In the genomic region with DNA sequence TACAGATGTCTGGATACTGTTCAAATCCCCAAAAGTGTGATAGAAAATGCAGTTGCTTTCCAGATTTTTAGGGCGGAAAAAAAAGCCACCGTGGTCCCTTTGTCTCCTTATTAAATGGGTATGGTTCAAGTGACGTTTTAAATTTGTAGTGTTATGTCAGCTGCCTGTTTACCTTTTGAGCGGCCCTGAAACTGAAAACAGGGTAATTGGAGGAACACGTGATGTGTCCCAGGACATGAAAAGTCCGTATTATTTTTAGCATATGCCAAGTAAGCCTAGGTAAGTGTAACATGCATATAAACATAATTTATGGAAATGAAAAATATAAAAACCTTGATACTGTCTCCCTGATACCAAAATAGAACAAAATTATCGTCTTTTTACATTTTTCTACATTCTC, we compare ENCODE assay signal across 24 cellular contexts.
A peak's percentile ranks its signal among the peaks of the same experiment; 100 is the strongest.
DNase-seq lines count a peak whose midpoint lies in the region; TF ChIP-seq lines count a peak whose summit lies in the region.
"Had no signal": no experiment of that assay in that cellular context is flagged by ENCODE, and none has a peak within 500 bp of the region (broad histone marks: within the 10 kb centered on the region; RNA-seq: fewer than 3 reads in every experiment).

No MANE protein-coding gene starts in this region.

- H3K9me3 ChIP-seq in GM23248 (ENCODE audit: low read depth) (no peaks in the 10 kb centered on the region), mesenchymal stem cell (ENCODE audit: control insufficient read depth, low read length) (no peaks in the 10 kb centered on the region), neural progenitor cell (ENCODE audit: low read depth) (no peaks in the 10 kb centered on the region)
- H3K9me3 ChIP-seq: adrenal gland, left lung, sigmoid colon, suprapubic skin had no signal

- no peak overlapping the region for H2BK15ac ChIP-seq in mesenchymal stem cell (ENCODE audit: low read depth, poor library complexity, severe bottlenecking)

- peaks cover 5% of the 10 kb centered on the region for H3K9me3 Mint-ChIP-seq in neural progenitor cell
- H3K9me3 Mint-ChIP-seq: activated naive CD4-positive, alpha-beta T cell treated with anti-CD3 and anti-CD28 coated beads for 36 hours had no signal

- no peaks in the 10 kb centered on the region for H3K79me2 ChIP-seq in GM23248 (ENCODE audit: insufficient read depth)
- no peaks in the 10 kb centered on the region for H3K79me2 ChIP-seq in neural progenitor cell (ENCODE audit: low read depth)

- no peak overlapping the region for H2BK12ac ChIP-seq in mesenchymal stem cell (ENCODE audit: low read length in 2 of 2)

- H3K27me3 Mint-ChIP-seq in neural progenitor cell (ENCODE audit: insufficient read depth, low read depth) = peaks cover 2% of the 10 kb centered on the region
- H3K27me3 Mint-ChIP-seq: CD4-positive, alpha-beta T cell; stimulated activated naive B cell treated with anti-CD40 and anti-IgM and Interleukin-4, amounts not matched to agents 10 μg/mL and 1 μg/mL and 100 μg/mL, for 72 hours had no signal

- H3K4me1 Mint-ChIP-seq in neural progenitor cell = peaks cover 25% of the 10 kb centered on the region
- H3K4me1 Mint-ChIP-seq: stimulated activated naive B cell treated with anti-CD40 and anti-IgM and Interleukin-4, amounts not matched to agents 10 μg/mL and 1 μg/mL and 100 μg/mL, for 72 hours had no signal

- H4K91ac ChIP-seq in mesenchymal stem cell (ENCODE audit: low read length) = no peak overlapping the region

- no peak overlapping the region for H3K4ac ChIP-seq in mesenchymal stem cell (ENCODE audit: low read depth in 1 of 2, low read length in 2 of 2)

- no peak overlapping the region for H3K14ac ChIP-seq in mesenchymal stem cell (ENCODE audit: low read length in 2 of 2)

- no peak overlapping the region for H3K18ac ChIP-seq in mesenchymal stem cell (ENCODE audit: low read depth in 1 of 2, low read length in 2 of 2)

- H2AK5ac ChIP-seq in mesenchymal stem cell (ENCODE audit: low read length, severe bottlenecking) = no peak overlapping the region

- no peak overlapping the region for H4K8ac ChIP-seq in mesenchymal stem cell (ENCODE audit: low read length)

- no peaks in the 10 kb centered on the region for H3K9me2 ChIP-seq in GM23248 (ENCODE audit: insufficient read depth)

- H3K27ac ChIP-seq in GM23248 (no peak overlapping the region), mesenchymal stem cell (ENCODE audit: low read length, poor library complexity, severe bottlenecking) (no peak overlapping the region), neural progenitor cell (no peak overlapping the region)
- H3K27ac ChIP-seq: adrenal gland, left lung, sigmoid colon, suprapubic skin had no signal

- H3K4me1 ChIP-seq in GM23248 (ENCODE audit: insufficient read depth) = no peaks in the 10 kb centered on the region
- H3K4me1 ChIP-seq in mesenchymal stem cell (ENCODE audit: control insufficient read depth, insufficient read depth, low read depth, low read length) = no peaks in the 10 kb centered on the region
- peaks cover 5% of the 10 kb centered on the region for H3K4me1 ChIP-seq in neural progenitor cell
- H3K4me1 ChIP-seq: adrenal gland, left lung, suprapubic skin had no signal

- no peak overlapping the region for H3K9ac ChIP-seq in GM23248
- peak overlapping the region; percentile 74 for H3K9ac ChIP-seq in mesenchymal stem cell (ENCODE audit: low read length)
- no peak overlapping the region for H3K9ac ChIP-seq in neural progenitor cell

- H3K27me3 ChIP-seq in GM23248 (replicated peaks; ENCODE audit: insufficient read depth) = no peaks in the 10 kb centered on the region
- H3K27me3 ChIP-seq in mesenchymal stem cell (ENCODE audit: control insufficient read depth in 1 of 2, insufficient read depth in 1 of 2, low read length in 2 of 2) = no peaks in the 10 kb centered on the region
- H3K27me3 ChIP-seq in neural progenitor cell = no peaks in the 10 kb centered on the region
- H3K27me3 ChIP-seq: adrenal gland, left lung, sigmoid colon, suprapubic skin had no signal

- DNase-seq in DMS53 (lab: John Stamatoyannopoulos, UW) (peak; percentile 32), DMS53 treated with DMSO at 0.1 percent for 48 hours (lab: John Stamatoyannopoulos, UW; ENCODE audit: unreplicated experiment) (no peak), GM23248 (no peak), NCI-H748 treated with DMSO at 0.1 percent for 48 hours (lab: John Stamatoyannopoulos, UW) (peak; percentile 32), mesenchymal stem cell (no peak), neural progenitor cell (ENCODE audit: low spot score) (no peak), cortex of kidney (lab: John Stamatoyannopoulos, UW) (no peak), cerebellum (ENCODE audit: low spot score) (no peak)
- DNase-seq: 8988T; activated CD4-positive, alpha-beta T cell treated with anti-CD3 and anti-CD28 coated beads, Interleukin-2, amount 50 U/mL, for 48 hours; activated naive CD4-positive, alpha-beta T cell treated with anti-CD3 and anti-CD28 coated beads for 36 hours; adrenal gland; CD4-positive, alpha-beta T cell; effector CD4-positive, alpha-beta T cell; glutamatergic neuron; left lung; NCI-H226; sigmoid colon; stimulated activated CD4-positive, alpha-beta T cell treated with anti-CD3 and anti-CD28 coated beads, Interleukin-15, amount 100 ng/mL, for 24 hours; stimulated activated naive B cell treated with anti-CD40 and anti-IgM and Interleukin-4, amounts not matched to agents 10 μg/mL and 1 μg/mL and 100 μg/mL, for 72 hours had no signal

- no peaks in the 10 kb centered on the region for H4K20me1 ChIP-seq in GM23248 (ENCODE audit: insufficient read depth)
- no peaks in the 10 kb centered on the region for H4K20me1 ChIP-seq in neural progenitor cell (ENCODE audit: low read depth)

- in situ Hi-C loops in GM23248 (cut with MboI) = no loop called here

- no peaks in the 10 kb centered on the region for H3K36me3 Mint-ChIP-seq in neural progenitor cell
- H3K36me3 Mint-ChIP-seq: brain; stimulated activated naive B cell treated with anti-CD40 and anti-IgM and Interleukin-4, amounts not matched to agents 10 μg/mL and 1 μg/mL and 100 μg/mL, for 72 hours had no signal

- H3K4me3 Mint-ChIP-seq in neural progenitor cell = no peak overlapping the region
- H3K4me3 Mint-ChIP-seq: activated naive CD4-positive, alpha-beta T cell treated with anti-CD3 and anti-CD28 coated beads for 36 hours; brain; CD4-positive, alpha-beta T cell; stimulated activated naive B cell treated with anti-CD40 and anti-IgM and Interleukin-4, amounts not matched to agents 10 μg/mL and 1 μg/mL and 100 μg/mL, for 72 hours; T-helper 1 cell treated with Interleukin-12 subunit alpha and Interleukin-12 subunit beta and Interleukin-4 antibody, amounts not matched to agents 30 μg/mL and 1 μg/mL, for 36 hours had no signal

- no peak overlapping the region for H2BK120ac ChIP-seq in mesenchymal stem cell (ENCODE audit: low read depth, low read length)

- H3K4me3 ChIP-seq in GM23248 (no peak overlapping the region), mesenchymal stem cell (ENCODE audit: insufficient read depth in 1 of 2, low read depth in 1 of 2, low read length in 2 of 2) (no peak overlapping the region), neural progenitor cell (no peak overlapping the region)
- H3K4me3 ChIP-seq: adrenal gland, left lung, sigmoid colon, suprapubic skin had no signal

- no peaks in the 10 kb centered on the region for H3K36me3 ChIP-seq in GM23248 (ENCODE audit: low read depth)
- H3K36me3 ChIP-seq in mesenchymal stem cell (ENCODE audit: control insufficient read depth in 1 of 2, insufficient read depth in 2 of 2, low read depth in 1 of 2, low read length in 2 of 2) = no peaks in the 10 kb centered on the region
- no peaks in the 10 kb centered on the region for H3K36me3 ChIP-seq in neural progenitor cell
- H3K36me3 ChIP-seq: adrenal gland, left lung, sigmoid colon, suprapubic skin had no signal

- WGBS in GM23248 (ENCODE audit: low coverage in 1 of 2, low lambda C conversion rate in 2 of 2, missing lambda C conversion rate in 2 of 2), 2 experiments = 27 to 32% methylated on average over 7 of the region's 7 CpGs
- WGBS in mesenchymal stem cell = 70% methylated on average over 4 of the region's 7 CpGs

- H3F3A ChIP-seq in GM23248 (ENCODE audit: insufficient read depth) (no peaks in the 10 kb centered on the region), neural progenitor cell (ENCODE audit: low read depth) (peaks cover 10% of the 10 kb centered on the region)

- no peak overlapping the region for H3K23ac ChIP-seq in mesenchymal stem cell (ENCODE audit: low read length in 2 of 2)

- no peak overlapping the region for H3K27ac Mint-ChIP-seq in neural progenitor cell
- H3K27ac Mint-ChIP-seq: activated naive CD4-positive, alpha-beta T cell treated with anti-CD3 and anti-CD28 coated beads for 36 hours; CD4-positive, alpha-beta T cell; progenitor cell of endocrine pancreas; stimulated activated naive B cell treated with anti-CD40 and anti-IgM and Interleukin-4, amounts not matched to agents 10 μg/mL and 1 μg/mL and 100 μg/mL, for 72 hours; T-helper 1 cell treated with Interleukin-12 subunit alpha and Interleukin-12 subunit beta and Interleukin-4 antibody, amounts not matched to agents 30 μg/mL and 1 μg/mL, for 36 hours had no signal

- no peak overlapping the region for H2BK5ac ChIP-seq in mesenchymal stem cell (ENCODE audit: low read depth, low read length, poor library complexity, severe bottlenecking)

- no peaks in the 10 kb centered on the region for H3K79me1 ChIP-seq in mesenchymal stem cell (replicated peaks; ENCODE audit: low read length, poor library complexity, severe bottlenecking)

- no peak for TF ChIP-seq CTCF in neural progenitor cell (IDR thresholded peaks at IDR 0.05)

- H2AFZ ChIP-seq in GM23248 (peak overlapping the region; percentile 56; the same call in 1 of the 2 replicates), mesenchymal stem cell (ENCODE audit: low read depth, low read length) (no peak overlapping the region), neural progenitor cell (replicated peaks) (no peak overlapping the region)

- no peak overlapping the region for H3K4me2 ChIP-seq in GM23248 (ENCODE audit: unreplicated experiment)
- no peak overlapping the region for H3K4me2 ChIP-seq in mesenchymal stem cell (ENCODE audit: low read length, poor library complexity, severe bottlenecking)
- H3K4me2 ChIP-seq in neural progenitor cell = no peak overlapping the region

Comparison
In these comparisons a context has a peak if more than half of its experiments do, and no peak if none do; other contexts are left out.
1. DNase-seq: peak in DMS53 (single experiment) and NCI-H748 treated with DMSO at 0.1 percent for 48 hours (single experiment); none in DMS53 treated with DMSO at 0.1 percent for 48 hours (single experiment), GM23248 (single experiment), mesenchymal stem cell (single experiment), neural progenitor cell (single experiment), cortex of kidney (single experiment) and cerebellum (single experiment).